ENCODE assay signal across 7 cellular contexts in the genomic region with DNA sequence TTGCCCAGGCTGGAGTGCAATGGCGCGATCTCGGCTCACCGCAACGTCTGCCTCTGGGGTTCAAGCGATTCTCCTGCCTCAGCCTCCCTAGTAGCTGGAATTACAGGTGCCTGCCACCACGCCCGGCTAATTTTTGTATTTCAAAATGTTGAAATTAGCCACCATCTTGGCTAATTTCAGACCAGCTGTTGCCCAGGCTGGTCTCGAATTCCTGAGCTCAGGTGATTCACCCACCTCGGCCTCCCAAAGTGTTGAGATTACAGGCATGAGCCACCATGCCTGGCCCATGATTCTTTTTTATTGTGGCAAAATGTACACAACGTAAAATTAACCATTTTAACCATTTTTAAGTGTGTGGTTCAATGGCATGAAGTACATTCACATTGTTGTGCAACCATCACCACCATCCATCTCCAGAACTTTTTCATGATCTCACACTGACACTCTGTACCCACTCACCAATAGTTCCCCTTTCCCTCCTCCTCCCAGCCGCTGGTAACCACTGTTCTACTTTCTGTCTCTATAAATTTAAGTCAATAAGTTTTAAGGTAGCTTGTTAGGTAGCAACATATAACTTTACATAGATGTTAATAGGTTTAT. TPM values are rescaled to one million over a fixed set of nuclear protein-coding genes. Genes with fewer than 3 reads are reported as not detected.
A peak's percentile ranks its signal among the peaks of the same experiment; 100 is the strongest.
DNase-seq lines count a peak whose midpoint lies in the region; ATAC-seq, FAIRE-seq and TF ChIP-seq lines count a peak whose summit lies in the region.
"Not testable (repeated sequence)": the region's sequence is repeated elsewhere in the genome, so short reads cannot be mapped to it uniquely, and the experiment has no call there.

No MANE protein-coding gene starts in this region.

- H2AFZ ChIP-seq in GM12878 (ENCODE audit: control insufficient read depth, low read depth, low read length) = not testable (repeated sequence)

- CTCF ChIA-PET in GM12878 (lab: Yijun Ruan, JAX) = interaction anchor here (1.0 to 3.0 kb wide), 3 partner anchors 10 to 52 kb away, joined by 3 to 11 read pairs (median 3); no protein-coding TSS in a partner anchor

- RAD21 ChIA-PET in GM12878 (lab: Charles Lee; ENCODE audit: unreplicated experiment) = interaction anchor here (0.6 to 1.6 kb wide), 6 partner anchors 8 to 374 kb away, joined by 3 to 6 read pairs (median 5); no protein-coding TSS in a partner anchor

- not testable (repeated sequence) for H3K27ac ChIP-seq in GM12878 (ENCODE audit: control insufficient read depth, insufficient read depth)

- not testable (repeated sequence) for BruUV-seq in GM12878 (replicated peaks; lab: Mats Ljungman, UMichigan)

- TF ChIP-seq CTCF in CD14-positive monocyte (IDR thresholded peaks at IDR 0.05); GM12878 (IDR thresholded peaks at IDR 0.05 in 2 of 3, conservative IDR thresholded peaks at IDR 0.05 in 1 of 3; ENCODE audit: control insufficient read depth in 2 of 3, extremely low read depth in 1 of 3, insufficient read depth in 1 of 3, low read depth in 3 of 3, low read length in 3 of 3); nephron progenitor cell (IDR thresholded peaks at IDR 0.05): not testable (repeated sequence)

- H3K4me3 ChIP-seq in GM12878 = not testable (repeated sequence)

- peak; percentile 57 for ATAC-seq in GM12878

- H3K4me2 ChIP-seq in GM12878 (ENCODE audit: control insufficient read depth, insufficient read depth) = not testable (repeated sequence)

- TF ChIP-seq POLR2A in GM12878 (IDR thresholded peaks at IDR 0.05; ENCODE audit: low read depth, low read length) = not testable (repeated sequence)

- H3K27me3 ChIP-seq in GM12878 (replicated peaks in 1 of 2; ENCODE audit: control insufficient read depth in 2 of 2, insufficient read depth in 2 of 2, low read length in 1 of 2) = not testable (repeated sequence)

- H3K27me3 Mint-ChIP-seq in CD14-positive monocyte (ENCODE audit: low read depth in 3 of 3); nephron progenitor cell (ENCODE audit: low read depth, poor library complexity): not testable (repeated sequence)

- H3K4me3 Mint-ChIP-seq in CD14-positive monocyte, nephron progenitor cell: not testable (repeated sequence)

- SMC1A ChIA-PET in GM12878 (lab: Charles Lee; ENCODE audit: uncharacterized antibody, unreplicated experiment) = interaction anchor here (1.4 to 4.2 kb wide), 5 partner anchors 9 to 35 kb away, joined by 4 to 16 read pairs (median 4); no protein-coding TSS in a partner anchor

- not testable (repeated sequence) for H3K36me3 ChIP-seq in GM12878 (ENCODE audit: control insufficient read depth in 2 of 2, insufficient read depth in 2 of 2, low read length in 1 of 2)

- H3K36me3 Mint-ChIP-seq in CD14-positive monocyte; nephron progenitor cell (ENCODE audit: low read depth): not testable (repeated sequence)

- not testable (repeated sequence) for H3K79me2 ChIP-seq in GM12878 (ENCODE audit: control insufficient read depth, insufficient read depth, low read length)

- DNase-seq in CD14-positive monocyte (ENCODE audit: low spot score) (peak; percentile 54), Kasumi-1 (lab: John Stamatoyannopoulos, UW) (peak; percentile 12 to 16), NOMO-1 (lab: John Stamatoyannopoulos, UW; ENCODE audit: unreplicated experiment in 2 of 2) (peak; percentile 74 to 83), SKM-1 (lab: John Stamatoyannopoulos, UW; ENCODE audit: unreplicated experiment) (peak; percentile 65), iris pigment epithelial cell (ENCODE audit: low read depth) (peak; percentile 17)
- DNase-seq in GM12878 (ENCODE audit: low read depth, low spot score); nephron progenitor cell: not testable (repeated sequence)

- H3K27ac Mint-ChIP-seq in CD14-positive monocyte = peak overlapping the region; percentile 70 to 93 (median 88)
- H3K27ac Mint-ChIP-seq in nephron progenitor cell = peak overlapping the region; percentile 15

- not testable (repeated sequence) for TF ChIP-seq RAD21 in GM12878 (IDR thresholded peaks at IDR 0.05; ENCODE audit: insufficient read depth, low read depth, low read length)

- H3K9me3 Mint-ChIP-seq in CD14-positive monocyte, nephron progenitor cell: not testable (repeated sequence)

- not testable (repeated sequence) for H3K9me3 ChIP-seq in GM12878 (replicated peaks; ENCODE audit: control insufficient read depth, insufficient read depth, low read length)

- not testable (repeated sequence) for TF ChIP-seq EP300 in GM12878 (IDR thresholded peaks at IDR 0.05; ENCODE audit: borderline replicate concordance in 1 of 2, control insufficient read depth in 1 of 2, low read depth in 2 of 2, low read length in 2 of 2)

- H3K4me1 Mint-ChIP-seq in CD14-positive monocyte (peaks cover 47% of the 10 kb centered on the region), nephron progenitor cell (peaks cover 25% of the 10 kb centered on the region)

- intact Hi-C loops in CD14-positive monocyte (cut with micrococcal nuclease); GM12878 (cut with micrococcal nuclease; ENCODE audit: unreplicated experiment): not testable (repeated sequence)

- H3K4me1 ChIP-seq in GM12878 (ENCODE audit: control insufficient read depth, insufficient read depth, low read length) = not testable (repeated sequence)

- not testable (repeated sequence) for H3K9ac ChIP-seq in GM12878 (ENCODE audit: control insufficient read depth, insufficient read depth, low read length)

- not testable (repeated sequence) for H4K20me1 ChIP-seq in GM12878 (ENCODE audit: control insufficient read depth, insufficient read depth)

- in situ Hi-C loops in GM12878 (cut with MboI) = not testable (repeated sequence)

- POLR2A ChIA-PET in GM12878 (lab: Charles Lee) = interaction anchor here (0.5 to 0.7 kb wide), 3 partner anchors 40 to 787 kb away, joined by 3 to 5 read pairs (median 5); no protein-coding TSS in a partner anchor

- FAIRE-seq in GM12878 (lab: Jason Lieb, UNC) = not testable (repeated sequence)

- 91% methylated on average over 12 of the region's 12 CpGs for WGBS in GM12878 (ENCODE audit: insufficient coverage, insufficient replicate concordance, low lambda C conversion rate, missing lambda C conversion rate)

RNA-seq across cellular contexts. Expression of a gene that starts 54.0 kb away (rescaled TPM):
- polyA plus RNA-seq in CD14-positive monocyte (10 to 100 TPM; 79.5 to 92.8 TPM), GM12878 (2011; rRNA removed) (21.8 and 23.6 TPM in 2 replicates), GM12878 (2014; fragmentation: Illumina TruSeq; extraction: Trizol) (16.9 and 18.1 TPM in 2 replicates), GM12878 (2014; fragmentation: Nextera tagmentation; extraction: Ambion mirVana) (10 to 100 TPM in 1 of 2 experiments, 1 to 10 TPM in 1; 7.9 to 10.1 TPM), GM12878 (2014; rRNA removed) (33.6 and 37.1 TPM in 2 replicates), GM12878 (2016; fragmentation: Nextera tagmentation; extraction: Ambion mirVana) (10 to 100 TPM; 40.5 to 40.6 TPM)
- total RNA-seq in GM12878 (2013; cell fraction: nucleolus; rRNA removed) = 158 and 160 TPM in 2 replicates
- total RNA-seq in GM12878 (2014; rRNA removed) (40.6 and 43.1 TPM in 2 replicates), GM12878 (2014; rRNA removed; fragmentation: Illumina TruSeq; extraction: Trizol) (23.7 and 24.4 TPM in 2 replicates), GM12878 (2021) (43.0 and 45.0 TPM in 2 replicates)
- 12.4 TPM for polyA plus RNA-seq in GM12878 (2011; ENCODE audit: low read depth)
- polyA plus RNA-seq in GM12878 (2011; cell fraction: cytosol; rRNA removed) = 25.9 and 36.2 TPM in 2 replicates
- polyA plus RNA-seq in GM12878 (2011; cell fraction: nucleus; rRNA removed) = 29.5 and 41.9 TPM in 2 replicates
- 12.3 and 16.9 TPM in 2 replicates for polyA plus RNA-seq in GM12878 (2012)
- 32.3 and 53.0 TPM in 2 replicates for polyA minus RNA-seq in GM12878 (2011; rRNA and poly(A)+ RNA removed)
- polyA minus RNA-seq in GM12878 (2011; cell fraction: cytosol; rRNA and poly(A)+ RNA removed) = 22.3 and 26.3 TPM in 2 replicates
- 31.8 and 53.8 TPM in 2 replicates for polyA minus RNA-seq in GM12878 (2011; cell fraction: nucleus; rRNA and poly(A)+ RNA removed)
